In genomic region chr17:66577041-66577440, GRCh38 we compare ENCODE assay signal across 18 cellular contexts.
DNase-seq lines count a peak whose midpoint lies in the region; ATAC-seq and TF ChIP-seq lines count a peak whose summit lies in the region.
"Had no signal": no experiment of that assay in that cellular context is flagged by ENCODE, and none has a peak within 500 bp of the region (broad histone marks: within the 10 kb centered on the region; RNA-seq: fewer than 3 reads in every experiment).

No MANE protein-coding gene starts in this region.

- peaks cover 2% of the 10 kb centered on the region; the same call in 1 of the 2 replicates for H3K4me1 ChIP-seq in H9 (ENCODE audit: insufficient read depth, low read length)
- H3K4me1 ChIP-seq: BLaER1 had no signal

- H3K4ac ChIP-seq in H9 (ENCODE audit: low read depth, low read length): no peak overlapping the region

- no peak overlapping the region for H3K27ac ChIP-seq in H9 (ENCODE audit: insufficient read length, low read depth, low read length)
- H3K27ac ChIP-seq: BLaER1, C4-2B had no signal

- H2BK120ac ChIP-seq in H9 (ENCODE audit: low read depth, low read length, poor library complexity, severe bottlenecking): no peak overlapping the region

- H3K18ac ChIP-seq in H9 (ENCODE audit: insufficient read length, low read depth, low read length): no peak overlapping the region

- H3K9ac ChIP-seq in H9 (ENCODE audit: extremely low read depth, insufficient read length, low read length): no peak overlapping the region
- H3K9ac ChIP-seq: BLaER1 had no signal

- no peak overlapping the region for H4K5ac ChIP-seq in H9 (ENCODE audit: insufficient read length, low read depth, low read length)

- H2BK5ac ChIP-seq in H9 (ENCODE audit: insufficient read length, low read length): no peak overlapping the region

- no peak overlapping the region for H2BK20ac ChIP-seq in H9 (ENCODE audit: low read depth, low read length, poor library complexity, severe bottlenecking)

- H3K4me3 Mint-ChIP-seq in H9 (no peak overlapping the region; a peak in 1 of 5 replicates), nephron (no peak overlapping the region)
- H3K4me3 Mint-ChIP-seq: B cell; CD4-positive, alpha-beta T cell had no signal

- H4K91ac ChIP-seq in H9 (ENCODE audit: insufficient read length, low read depth, low read length): no peak overlapping the region

- no peaks in the 10 kb centered on the region for H3K23me2 ChIP-seq in H9 (ENCODE audit: insufficient read length, low read depth, low read length, poor library complexity, severe bottlenecking)

- H4K8ac ChIP-seq in H9 (replicated peaks; ENCODE audit: insufficient read length, low read depth, low read length): no peak overlapping the region

- no peak overlapping the region for H3K14ac ChIP-seq in H9 (ENCODE audit: insufficient read depth, low read length)

- H3K4me1 Mint-ChIP-seq in H9 (peaks cover 24 to 31% of the 10 kb centered on the region in 2 experiments), nephron (peaks cover 61% of the 10 kb centered on the region)
- H3K4me1 Mint-ChIP-seq: B cell had no signal

- H3K9me3 Mint-ChIP-seq in H9 (no peaks in the 10 kb centered on the region), nephron (no peaks in the 10 kb centered on the region)
- H3K9me3 Mint-ChIP-seq: CD4-positive, alpha-beta T cell had no signal

- no peak overlapping the region for H3K56ac ChIP-seq in H9 (ENCODE audit: insufficient read length, low read depth, low read length)

- H3K27me3 Mint-ChIP-seq in H9 (ENCODE audit: low read depth) (no peaks in the 10 kb centered on the region), nephron (ENCODE audit: low read depth) (peaks cover under 1% of the 10 kb centered on the region)
- H3K27me3 Mint-ChIP-seq: B cell; CD4-positive, alpha-beta T cell had no signal

- H4K20me1 ChIP-seq in H9 (ENCODE audit: control insufficient read depth, insufficient read depth, insufficient read length): no peaks in the 10 kb centered on the region
- H4K20me1 ChIP-seq: BLaER1 had no signal

- no peak overlapping the region for H2AK5ac ChIP-seq in H9 (ENCODE audit: insufficient read length, low read length)

- no peak overlapping the region for H3K4me2 ChIP-seq in H9 (ENCODE audit: insufficient read depth, insufficient read length, low read length)
- H3K4me2 ChIP-seq: BLaER1 had no signal

- H3K9me3 ChIP-seq in H9 (ENCODE audit: control insufficient read depth, low read depth, low read length): no peaks in the 10 kb centered on the region

- no peak overlapping the region for H3K23ac ChIP-seq in H9 (ENCODE audit: insufficient read length, low read depth, low read length)

- H3K27ac Mint-ChIP-seq in H9 (no peak overlapping the region), nephron (peak overlapping the region in 2 of 3 experiments; percentile 52 to 65)
- H3K27ac Mint-ChIP-seq: B cell; CD4-positive, alpha-beta T cell had no signal

- no peaks in the 10 kb centered on the region for H3K79me2 ChIP-seq in H9 (ENCODE audit: insufficient read depth, low read length)

- no peaks in the 10 kb centered on the region for H3K79me1 ChIP-seq in H9 (ENCODE audit: insufficient read depth, low read depth, low read length, poor library complexity, severe bottlenecking)

- H2AFZ ChIP-seq in H9 (ENCODE audit: low read length): no peak overlapping the region

- ATAC-seq in left lobe of liver (no peak), GM21737 (IDR thresholded peaks at IDR 0.05; ENCODE audit: unreplicated experiment) (no peak)
- ATAC-seq: GM12878, HCT116 had no signal

- H3K27me3 ChIP-seq in H9 (ENCODE audit: insufficient read depth, low read length): no peaks in the 10 kb centered on the region
- H3K27me3 ChIP-seq: BLaER1 had no signal

- H3K36me3 Mint-ChIP-seq in H9 (ENCODE audit: insufficient read depth in 1 of 3, low read depth in 3 of 3) (no peaks in the 10 kb centered on the region), nephron (ENCODE audit: low read depth) (no peaks in the 10 kb centered on the region)

- no peak overlapping the region for H2BK12ac ChIP-seq in H9 (ENCODE audit: insufficient read length, low read depth, low read length)

- WGBS in H9 (ENCODE audit: extremely low coverage, insufficient read length, low lambda C conversion rate): no CpG with 5 or more reads among the region's 8 CpGs

- TF ChIP-seq CTCF in H9 (conservative IDR thresholded peaks at IDR 0.05) (no peak), nephron (IDR thresholded peaks at IDR 0.05; ENCODE audit: unreplicated experiment in 3 of 3) (no peak)

- DNase-seq in H9: peak; percentile 21
- peak; percentile 36 for DNase-seq in left lobe of liver (ENCODE audit: low spot score)
- no peak for DNase-seq in AG08395 (ENCODE audit: low spot score)
- no peak for DNase-seq in SW 1271 (lab: John Stamatoyannopoulos, UW)
- DNase-seq: CD4-positive, alpha-beta T cell; CD8-positive, alpha-beta memory T cell; DMS 273 treated with DMSO at 0.1 percent for 48 hours; EL; GDM1; GOT3; H7 had no signal

- H2BK15ac ChIP-seq in H9 (ENCODE audit: low read depth, low read length): no peak overlapping the region

- H3T11ph ChIP-seq in H9 (ENCODE audit: low read length): no peak overlapping the region

Comparison
In these comparisons a context has a peak if more than half of its experiments do, and no peak if none do; other contexts are left out.
1. DNase-seq: peak in H9 (single experiment) and left lobe of liver (single experiment); none in AG08395 (single experiment) and SW 1271 (0 of 2).
2. H3K27ac Mint-ChIP-seq: peak in nephron (2 of 3); none in H9 (0 of 3).